In genomic region chr19:46350758-46351159, GRCh38 we compare ENCODE assay signal across 1 cellular context.
TF ChIP-seq lines count a peak whose summit lies in the region.

No MANE protein-coding gene starts in this region.

TF ChIP-seq in GM12878, 131 proteins besides CTCF, POLR2A, EP300 and RAD21 (continued from another document and continues in another):
- TF ChIP-seq E4F1 (IDR thresholded peaks at IDR 0.05; ENCODE audit: borderline replicate concordance, partially characterized antibody), result no peak
- TF ChIP-seq FOS (IDR thresholded peaks at IDR 0.05; ENCODE audit: borderline replicate concordance, extremely low read depth, insufficient read length), result no peak
- TF ChIP-seq MXI1 (IDR thresholded peaks at IDR 0.05; ENCODE audit: low read depth, low read length), result peak; percentile 87
- TF ChIP-seq SUPT20H (IDR thresholded peaks at IDR 0.05; ENCODE audit: borderline replicate concordance, control insufficient read depth, low read depth, low read length), result no peak
- no peak for TF ChIP-seq ZNF217 (IDR thresholded peaks at IDR 0.05)
- no peak for TF ChIP-seq MTA2 (IDR thresholded peaks at IDR 0.05; ENCODE audit: low read depth)
- TF ChIP-seq MAX (IDR thresholded peaks at IDR 0.05; ENCODE audit: low read depth, low read length), result peak; percentile 92
- TF ChIP-seq EZH2 (IDR thresholded peaks at IDR 0.05; ENCODE audit: borderline replicate concordance, control insufficient read depth, low read depth, low read length), result no peak
- no peak for TF ChIP-seq HSF1 (IDR thresholded peaks at IDR 0.05; ENCODE audit: low read depth, low read length)
- no peak for TF ChIP-seq NFIC (IDR thresholded peaks at IDR 0.05; ENCODE audit: low read depth, low read length)
- TF ChIP-seq SPI1 (IDR thresholded peaks at IDR 0.05; ENCODE audit: borderline replicate concordance, insufficient read depth, low read depth, low read length), result no peak
- no peak for TF ChIP-seq ESRRA (IDR thresholded peaks at IDR 0.05; ENCODE audit: low read length)
- no peak for TF ChIP-seq NKRF (conservative IDR thresholded peaks at IDR 0.05)
- TF ChIP-seq CHD2 (IDR thresholded peaks at IDR 0.05; ENCODE audit: borderline replicate concordance, low read depth, low read length), result peak; percentile 47; the same call in 1 of the 2 replicates
- no peak for TF ChIP-seq WRNIP1 (IDR thresholded peaks at IDR 0.05; ENCODE audit: borderline replicate concordance, low read depth, low read length)
- TF ChIP-seq MYC (IDR thresholded peaks at IDR 0.05; ENCODE audit: insufficient read depth, insufficient read length, insufficient replicate concordance, low read length, severe bottlenecking), result peak; percentile 90
- TF ChIP-seq TCF3 (IDR thresholded peaks at IDR 0.05; ENCODE audit: borderline replicate concordance, insufficient read depth, low read depth, low read length), result no peak
- peak; percentile 23 for TF ChIP-seq RELB (IDR thresholded peaks at IDR 0.05; ENCODE audit: low read depth)
- peak; percentile 36; the same call in 1 of the 2 replicates for TF ChIP-seq GATAD2B (conservative IDR thresholded peaks at IDR 0.05; ENCODE audit: low read depth)
- TF ChIP-seq CREM (IDR thresholded peaks at IDR 0.05; ENCODE audit: low read depth), result 0 out of 2 replicates have a peak, but pooled peaks have one; percentile 4
- no peak for TF ChIP-seq NBN (IDR thresholded peaks at IDR 0.05)
- peak; percentile 8; the same call in 1 of the 2 replicates for TF ChIP-seq IKZF1 (conservative IDR thresholded peaks at IDR 0.05)
- no peak for TF ChIP-seq SP1 (IDR thresholded peaks at IDR 0.05; ENCODE audit: low read depth, low read length)
- peak; percentile 82 to 83; a peak in 3 of 4 replicates for TF ChIP-seq BHLHE40 (IDR thresholded peaks at IDR 0.05; ENCODE audit: borderline replicate concordance in 1 of 2, low read depth in 2 of 2, low read length in 1 of 2)
- peak; percentile 37; the same call in 1 of the 2 replicates for TF ChIP-seq RAD51 (IDR thresholded peaks at IDR 0.05)
- TF ChIP-seq YY1 (IDR thresholded peaks at IDR 0.05; ENCODE audit: low read depth, low read length), result 0 out of 2 replicates have a peak, but pooled peaks have one; percentile 13
- TF ChIP-seq SMAD1 (IDR thresholded peaks at IDR 0.05; ENCODE audit: low read depth, partially characterized antibody), result peak; percentile 45
- no peak for TF ChIP-seq SMC3 (IDR thresholded peaks at IDR 0.05; ENCODE audit: borderline replicate concordance, low read length)
- TF ChIP-seq ATF2 (IDR thresholded peaks at IDR 0.05; ENCODE audit: low read length), result no peak
- no peak for TF ChIP-seq HDGF (IDR thresholded peaks at IDR 0.05)
- TF ChIP-seq IKZF2 (IDR thresholded peaks at IDR 0.05), result peak in 1 of 2 experiments; percentile 34; a peak in 1 of 4 replicates
- no peak for TF ChIP-seq HCFC1 (IDR thresholded peaks at IDR 0.05; ENCODE audit: low read length)
- TF ChIP-seq NR2C1 (IDR thresholded peaks at IDR 0.05), result peak; percentile 66
- no peak for TF ChIP-seq NRF1 (conservative IDR thresholded peaks at IDR 0.05; ENCODE audit: low read depth, low read length)
- no peak for TF ChIP-seq NFYA (IDR thresholded peaks at IDR 0.05; ENCODE audit: borderline replicate concordance, low read depth, low read length)
- no peak for TF ChIP-seq ZNF24 (IDR thresholded peaks at IDR 0.05)
- TF ChIP-seq ETV6 (conservative IDR thresholded peaks at IDR 0.05 in 1 of 2, IDR thresholded peaks at IDR 0.05 in 1 of 2; ENCODE audit: borderline replicate concordance in 1 of 2, low read depth in 1 of 2), result peak in 1 of 2 experiments; percentile 37; a peak in 1 of 4 replicates
- peak; percentile 7; the same call in 1 of the 2 replicates for TF ChIP-seq TBL1XR1 (IDR thresholded peaks at IDR 0.05; ENCODE audit: low read depth, low read length)
- TF ChIP-seq MEF2B (IDR thresholded peaks at IDR 0.05; ENCODE audit: partially characterized antibody, poor library complexity, severe bottlenecking), result peak; percentile 54
- TF ChIP-seq E2F8 (IDR thresholded peaks at IDR 0.05; ENCODE audit: low read depth, partially characterized antibody), result no peak
- TF ChIP-seq ZNF384 (IDR thresholded peaks at IDR 0.05; ENCODE audit: borderline replicate concordance, low read depth, low read length), result peak; percentile 32; the same call in 1 of the 2 replicates
- TF ChIP-seq IRF4 (IDR thresholded peaks at IDR 0.05; ENCODE audit: low read depth, low read length), result no peak
- no peak for TF ChIP-seq BRCA1 (IDR thresholded peaks at IDR 0.05; ENCODE audit: low read depth, low read length)
- peak; percentile 76; the same call in 1 of the 2 replicates for TF ChIP-seq ZNF592 (IDR thresholded peaks at IDR 0.05)
- no peak for TF ChIP-seq KDM1A (IDR thresholded peaks at IDR 0.05; ENCODE audit: borderline replicate concordance)
- TF ChIP-seq HDAC6 (IDR thresholded peaks at IDR 0.05; ENCODE audit: unreplicated experiment), result no peak
- 0 out of 2 replicates have a peak, but pooled peaks have one; percentile 16 for TF ChIP-seq STAT3 (IDR thresholded peaks at IDR 0.05; ENCODE audit: low read depth, low read length)
